1 cellular context compared by ENCODE assay signal in the genomic region with DNA sequence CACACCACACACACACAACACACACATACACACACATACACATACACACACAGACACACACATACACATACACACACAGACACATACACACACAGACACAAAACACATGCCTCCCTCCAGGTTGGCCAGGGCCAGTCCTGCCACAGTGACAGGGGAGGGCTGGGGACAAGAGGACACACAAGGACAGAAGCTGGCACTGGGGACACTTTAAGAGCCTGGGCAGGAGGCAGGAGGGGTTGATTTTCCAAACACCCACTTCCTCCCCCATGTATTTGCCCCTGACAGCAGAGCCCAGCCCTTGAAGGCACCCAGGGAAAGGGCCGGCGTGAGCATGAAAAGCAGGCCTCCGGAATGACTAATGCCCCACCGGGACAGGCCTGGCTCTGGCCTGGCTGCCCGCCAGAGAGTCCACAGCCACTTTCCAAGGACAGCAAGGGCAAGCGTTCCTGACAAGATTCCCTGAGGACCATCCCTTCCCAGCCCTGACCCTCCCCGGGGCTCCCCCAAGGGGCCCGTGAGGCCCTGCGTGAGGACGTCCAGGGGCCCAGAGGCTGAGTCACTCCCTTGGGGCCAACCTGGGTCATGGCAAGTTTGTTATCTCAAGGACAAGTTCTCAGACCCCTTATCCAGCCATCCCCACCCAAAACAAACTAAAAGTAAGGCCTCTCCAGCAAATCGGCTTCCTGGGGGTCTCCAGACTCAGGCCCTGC.
TF ChIP-seq lines count a peak whose summit lies in the region.

No MANE protein-coding gene starts in this region.

TF ChIP-seq in K562, 482 proteins besides CTCF, POLR2A, EP300 and RAD21 (continued from another document and continues in another):
- TF ChIP-seq VEZF1 (CRISPR knock-in tag; IDR thresholded peaks at IDR 0.05) (peak; percentile 48; the same call in 1 of the 2 replicates), MEF2D (tag; conservative IDR thresholded peaks at IDR 0.05; ENCODE audit: low read depth) (0 out of 2 replicates have a peak, but pooled peaks have one; percentile 43), TRIM24 (IDR thresholded peaks at IDR 0.05) (0 out of 4 replicates have a peak, but pooled peaks of 1 of the 2 experiments have one; percentile 13), NFE2 (IDR thresholded peaks at IDR 0.05; ENCODE audit: low read depth) (peak; percentile 75), TEAD1 (CRISPR knock-in tag; IDR thresholded peaks at IDR 0.05) (no peak), JUND (IDR thresholded peaks at IDR 0.05; ENCODE audit: borderline replicate concordance, low read depth, low read length) (peak; percentile 81), JUND (tag; IDR thresholded peaks at IDR 0.05; ENCODE audit: borderline replicate concordance, low read depth, low read length) (peak; percentile 69; the same call in 1 of the 3 replicates), KLF13 (tag; IDR thresholded peaks at IDR 0.05; ENCODE audit: borderline replicate concordance, low read depth) (no peak), CBFA2T2 (conservative IDR thresholded peaks at IDR 0.05) (peak; percentile 46), SUPT5H (IDR thresholded peaks at IDR 0.05) (no peak), BRF2 (IDR thresholded peaks at IDR 0.05; ENCODE audit: borderline replicate concordance, insufficient read depth, insufficient read length) (no peak), RBM25 (IDR thresholded peaks at IDR 0.05; ENCODE audit: low read depth, low read length, severe bottlenecking) (no peak), SOX6 (IDR thresholded peaks at IDR 0.05) (0 out of 2 replicates have a peak, but pooled peaks have one; percentile 29), ARID1B (IDR thresholded peaks at IDR 0.05) (peak; percentile 74), FOXJ2 (tag; IDR thresholded peaks at IDR 0.05) (no peak), SMARCA4 (IDR thresholded peaks at IDR 0.05) (peak; percentile 68; the same call in 1 of the 2 replicates), ZNF639 (CRISPR knock-in tag; conservative IDR thresholded peaks at IDR 0.05 in 1 of 2, IDR thresholded peaks at IDR 0.05 in 1 of 2) (no peak), HDAC8 (tag; IDR thresholded peaks at IDR 0.05) (peak; percentile 62; the same call in 1 of the 2 replicates), SMARCC2 (IDR thresholded peaks at IDR 0.05; ENCODE audit: low read depth) (0 out of 2 replicates have a peak, but pooled peaks have one; percentile 45), MAFG (tag; conservative IDR thresholded peaks at IDR 0.05) (peak; percentile 45), KDM5B (IDR thresholded peaks at IDR 0.05; ENCODE audit: insufficient replicate concordance, low read depth, low read length) (no peak), ESRRA (IDR thresholded peaks at IDR 0.05; ENCODE audit: borderline replicate concordance, low read depth) (peak; percentile 89), ZNF316 (IDR thresholded peaks at IDR 0.05) (peak; percentile 47), ESRRB (CRISPR knock-in tag; IDR thresholded peaks at IDR 0.05; ENCODE audit: borderline replicate concordance) (no peak), SMAD4 (CRISPR knock-in tag; conservative IDR thresholded peaks at IDR 0.05) (peak; percentile 52), ZSCAN29 (IDR thresholded peaks at IDR 0.05) (no peak), EP400 (IDR thresholded peaks at IDR 0.05) (no peak), NR4A1 (CRISPR knock-in tag; IDR thresholded peaks at IDR 0.05) (no peak), NR4A1 (tag; IDR thresholded peaks at IDR 0.05) (peak; percentile 77), ZNF561 (CRISPR knock-in tag; conservative IDR thresholded peaks at IDR 0.05) (no peak), ILK (tag; IDR thresholded peaks at IDR 0.05; ENCODE audit: borderline replicate concordance, low read depth) (no peak), POLR2G (IDR thresholded peaks at IDR 0.05; ENCODE audit: low read depth, low read length) (0 out of 2 replicates have a peak, but pooled peaks have one; percentile 35), ZNF311 (CRISPR knock-in tag; IDR thresholded peaks at IDR 0.05) (no peak), C11orf30 (IDR thresholded peaks at IDR 0.05; ENCODE audit: low read depth) (peak; percentile 60; the same call in 1 of the 2 replicates), SMARCE1 (IDR thresholded peaks at IDR 0.05) (peak; percentile 57; the same call in 1 of the 2 replicates), ASH1L (IDR thresholded peaks at IDR 0.05; ENCODE audit: borderline replicate concordance, low read depth, partially characterized antibody) (peak; percentile 22), ZNF785 (CRISPR knock-in tag; IDR thresholded peaks at IDR 0.05) (no peak), LCOR (CRISPR knock-in tag; IDR thresholded peaks at IDR 0.05) (no peak), NR1H2 (CRISPR knock-in tag; IDR thresholded peaks at IDR 0.05) (no peak), CCNT2 (IDR thresholded peaks at IDR 0.05; ENCODE audit: borderline replicate concordance, extremely low read depth, insufficient read length, low read depth, low read length) (peak; percentile 41), NCOA4 (IDR thresholded peaks at IDR 0.05; ENCODE audit: partially characterized antibody) (peak; percentile 29), ZNF583 (CRISPR knock-in tag; IDR thresholded peaks at IDR 0.05) (peak; percentile 59; the same call in 1 of the 2 replicates), NEUROD1 (IDR thresholded peaks at IDR 0.05; ENCODE audit: borderline replicate concordance, low read depth, low read length, partially characterized antibody) (peak; percentile 38), ELF2 (CRISPR knock-in tag; IDR thresholded peaks at IDR 0.05) (no peak), RBM34 (IDR thresholded peaks at IDR 0.05; ENCODE audit: borderline replicate concordance, insufficient read depth, low read length) (no peak), KDM4B (IDR thresholded peaks at IDR 0.05; ENCODE audit: borderline replicate concordance in 2 of 2, low read depth in 1 of 2) (no peak), ZBTB26 (CRISPR knock-in tag; IDR thresholded peaks at IDR 0.05) (0 out of 2 replicates have a peak, but pooled peaks have one; percentile 35), NR2C2 (CRISPR knock-in tag; IDR thresholded peaks at IDR 0.05) (no peak), NR2C2 (tag; IDR thresholded peaks at IDR 0.05) (0 out of 2 replicates have a peak, but pooled peaks have one; percentile 28), MCM3 (IDR thresholded peaks at IDR 0.05) (0 out of 2 replicates have a peak, but pooled peaks have one; percentile 48), RBM39 (optimal IDR thresholded peaks at IDR 0.05; ENCODE audit: low read depth, low read length) (no peak)
- TF ChIP-seq, protein P1, sequence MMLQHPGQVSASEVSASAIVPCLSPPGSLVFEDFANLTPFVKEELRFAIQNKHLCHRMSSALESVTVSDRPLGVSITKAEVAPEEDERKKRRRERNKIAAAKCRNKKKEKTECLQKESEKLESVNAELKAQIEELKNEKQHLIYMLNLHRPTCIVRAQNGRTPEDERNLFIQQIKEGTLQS (IDR thresholded peaks at IDR 0.05) = peak; percentile 74
- TF ChIP-seq, protein P1 (CRISPR knock-in tag; conservative IDR thresholded peaks at IDR 0.05) = no peak
- TF ChIP-seq, protein P2, sequence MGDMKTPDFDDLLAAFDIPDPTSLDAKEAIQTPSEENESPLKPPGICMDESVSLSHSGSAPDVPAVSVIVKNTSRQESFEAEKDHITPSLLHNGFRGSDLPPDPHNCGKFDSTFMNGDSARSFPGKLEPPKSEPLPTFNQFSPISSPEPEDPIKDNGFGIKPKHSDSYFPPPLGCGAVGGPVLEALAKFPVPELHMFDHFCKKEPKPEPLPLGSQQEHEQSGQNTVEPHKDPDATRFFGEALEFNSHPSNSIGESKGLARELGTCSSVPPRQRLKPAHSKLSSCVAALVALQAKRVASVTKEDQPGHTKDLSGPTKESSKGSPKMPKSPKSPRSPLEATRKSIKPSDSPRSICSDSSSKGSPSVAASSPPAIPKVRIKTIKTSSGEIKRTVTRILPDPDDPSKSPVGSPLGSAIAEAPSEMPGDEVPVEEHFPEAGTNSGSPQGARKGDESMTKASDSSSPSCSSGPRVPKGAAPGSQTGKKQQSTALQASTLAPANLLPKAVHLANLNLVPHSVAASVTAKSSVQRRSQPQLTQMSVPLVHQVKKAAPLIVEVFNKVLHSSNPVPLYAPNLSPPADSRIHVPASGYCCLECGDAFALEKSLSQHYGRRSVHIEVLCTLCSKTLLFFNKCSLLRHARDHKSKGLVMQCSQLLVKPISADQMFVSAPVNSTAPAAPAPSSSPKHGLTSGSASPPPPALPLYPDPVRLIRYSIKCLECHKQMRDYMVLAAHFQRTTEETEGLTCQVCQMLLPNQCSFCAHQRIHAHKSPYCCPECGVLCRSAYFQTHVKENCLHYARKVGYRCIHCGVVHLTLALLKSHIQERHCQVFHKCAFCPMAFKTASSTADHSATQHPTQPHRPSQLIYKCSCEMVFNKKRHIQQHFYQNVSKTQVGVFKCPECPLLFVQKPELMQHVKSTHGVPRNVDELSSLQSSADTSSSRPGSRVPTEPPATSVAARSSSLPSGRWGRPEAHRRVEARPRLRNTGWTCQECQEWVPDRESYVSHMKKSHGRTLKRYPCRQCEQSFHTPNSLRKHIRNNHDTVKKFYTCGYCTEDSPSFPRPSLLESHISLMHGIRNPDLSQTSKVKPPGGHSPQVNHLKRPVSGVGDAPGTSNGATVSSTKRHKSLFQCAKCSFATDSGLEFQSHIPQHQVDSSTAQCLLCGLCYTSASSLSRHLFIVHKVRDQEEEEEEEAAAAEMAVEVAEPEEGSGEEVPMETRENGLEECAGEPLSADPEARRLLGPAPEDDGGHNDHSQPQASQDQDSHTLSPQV (IDR thresholded peaks at IDR 0.05) = peak; percentile 91
- TF ChIP-seq, protein P3, sequence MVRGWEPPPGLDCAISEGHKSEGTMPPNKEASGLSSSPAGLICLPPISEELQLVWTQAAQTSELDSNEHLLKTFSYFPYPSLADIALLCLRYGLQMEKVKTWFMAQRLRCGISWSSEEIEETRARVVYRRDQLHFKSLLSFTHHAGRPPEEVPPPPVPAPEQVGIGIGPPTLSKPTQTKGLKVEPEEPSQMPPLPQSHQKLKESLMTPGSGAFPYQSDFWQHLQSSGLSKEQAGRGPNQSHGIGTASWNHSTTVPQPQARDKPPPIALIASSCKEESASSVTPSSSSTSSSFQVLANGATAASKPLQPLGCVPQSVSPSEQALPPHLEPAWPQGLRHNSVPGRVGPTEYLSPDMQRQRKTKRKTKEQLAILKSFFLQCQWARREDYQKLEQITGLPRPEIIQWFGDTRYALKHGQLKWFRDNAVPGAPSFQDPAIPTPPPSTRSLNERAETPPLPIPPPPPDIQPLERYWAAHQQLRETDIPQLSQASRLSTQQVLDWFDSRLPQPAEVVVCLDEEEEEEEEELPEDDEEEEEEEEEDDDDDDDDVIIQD (CRISPR knock-in tag; IDR thresholded peaks at IDR 0.05) = no peak
- TF ChIP-seq, protein P4, sequence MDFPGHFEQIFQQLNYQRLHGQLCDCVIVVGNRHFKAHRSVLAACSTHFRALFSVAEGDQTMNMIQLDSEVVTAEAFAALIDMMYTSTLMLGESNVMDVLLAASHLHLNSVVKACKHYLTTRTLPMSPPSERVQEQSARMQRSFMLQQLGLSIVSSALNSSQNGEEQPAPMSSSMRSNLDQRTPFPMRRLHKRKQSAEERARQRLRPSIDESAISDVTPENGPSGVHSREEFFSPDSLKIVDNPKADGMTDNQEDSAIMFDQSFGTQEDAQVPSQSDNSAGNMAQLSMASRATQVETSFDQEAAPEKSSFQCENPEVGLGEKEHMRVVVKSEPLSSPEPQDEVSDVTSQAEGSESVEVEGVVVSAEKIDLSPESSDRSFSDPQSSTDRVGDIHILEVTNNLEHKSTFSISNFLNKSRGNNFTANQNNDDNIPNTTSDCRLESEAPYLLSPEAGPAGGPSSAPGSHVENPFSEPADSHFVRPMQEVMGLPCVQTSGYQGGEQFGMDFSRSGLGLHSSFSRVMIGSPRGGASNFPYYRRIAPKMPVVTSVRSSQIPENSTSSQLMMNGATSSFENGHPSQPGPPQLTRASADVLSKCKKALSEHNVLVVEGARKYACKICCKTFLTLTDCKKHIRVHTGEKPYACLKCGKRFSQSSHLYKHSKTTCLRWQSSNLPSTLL (IDR thresholded peaks at IDR 0.05) = no peak
